ENCODE assay signal across 23 cellular contexts in the genomic region with DNA sequence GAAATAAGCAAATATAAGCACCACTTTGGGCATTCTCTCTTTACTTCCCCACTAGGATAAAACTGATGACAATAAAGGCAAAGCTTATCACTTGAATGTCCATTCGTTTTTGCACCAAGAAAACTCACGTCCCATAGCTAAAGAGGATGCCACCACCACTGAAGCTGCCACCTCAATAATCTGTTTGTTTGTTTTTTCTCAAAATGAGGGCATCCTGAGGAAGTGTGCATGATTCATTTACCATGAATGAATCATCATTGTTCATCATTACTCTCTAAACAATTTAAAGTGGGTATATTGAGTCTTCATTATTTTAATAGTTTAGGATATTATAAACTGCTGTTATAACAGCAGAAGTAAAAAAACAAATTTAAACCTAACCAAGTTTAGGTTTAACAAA.
A peak's percentile ranks its signal among the peaks of the same experiment; 100 is the strongest.
DNase-seq lines count a peak whose midpoint lies in the region; ATAC-seq, FAIRE-seq and TF ChIP-seq lines count a peak whose summit lies in the region.
"Had no signal": no experiment of that assay in that cellular context is flagged by ENCODE, and none has a peak within 500 bp of the region (broad histone marks: within the 10 kb centered on the region; RNA-seq: fewer than 3 reads in every experiment).

No MANE protein-coding gene starts in this region.

- in situ Hi-C loops in HepG2 (cut with HindIII; ENCODE audit: extremely low pct_ligation_motif_present, low pct_unique_long_range_greater_than_20kb), result no loop called here

- intact Hi-C loops in HepG2 (cut with micrococcal nuclease; ENCODE audit: unreplicated experiment), result no loop called here
- intact Hi-C loops in right lobe of liver (cut with DNase I), result no loop called here
- intact Hi-C loops in OCI-LY7 (cut with micrococcal nuclease; ENCODE audit: unreplicated experiment), result no loop called here

- POLR2A ChIA-PET in HepG2 (lab: Yijun Ruan, JAX) (no interaction called here), OCI-LY7 (lab: Charles Lee) (interaction anchor here (1.0 kb wide), 1 partner anchor 23 kb away, joined by 4 read pairs; no protein-coding TSS in a partner anchor)

- no peaks in the 10 kb centered on the region for H3K9me3 Mint-ChIP-seq in activated naive CD8-positive, alpha-beta T cell treated with anti-CD3 and anti-CD28 coated beads, Interleukin-2, amount 50 U/mL, for 24 hours
- H3K9me3 Mint-ChIP-seq: activated T-helper 1 cell treated with anti-CD3 and anti-CD28 coated beads, Interleukin-12 subunit alpha, Interleukin-12 subunit beta, Interleukin-2, Interleukin-4 antibody, amounts not matched to agents 30 ng/mL and 10 ng/mL and 1 ng/mL, durations not matched to agents 14 hours and 24 hours and 36 hours; effector memory CD8-positive, alpha-beta T cell; T-helper 1 cell treated with Interleukin-12 subunit alpha and Interleukin-12 subunit beta and Interleukin-4 antibody, amounts not matched to agents 30 μg/mL and 1 μg/mL, for 36 hours had no signal

- H3K4me1 Mint-ChIP-seq in activated naive CD8-positive, alpha-beta T cell treated with anti-CD3 and anti-CD28 coated beads, Interleukin-2, amount 50 U/mL, for 24 hours, result no peaks in the 10 kb centered on the region
- H3K4me1 Mint-ChIP-seq: natural killer cell had no signal

- no peaks in the 10 kb centered on the region for H3K27me3 ChIP-seq in HepG2 (ENCODE audit: control insufficient read depth in 1 of 2, insufficient read depth in 2 of 2, low read length in 2 of 2)
- no peaks in the 10 kb centered on the region for H3K27me3 ChIP-seq in right lobe of liver
- no peaks in the 10 kb centered on the region for H3K27me3 ChIP-seq in SJSA1 (replicated peaks)
- no peaks in the 10 kb centered on the region for H3K27me3 ChIP-seq in foreskin keratinocyte
- H3K27me3 ChIP-seq: BLaER1 treated with 17β-estradiol and CSF1 and Interleukin-3, amounts not matched to agents 10 nM and 100 nM; esophagus squamous epithelium; SJCRH30; transverse colon had no signal

- TF ChIP-seq RAD21 in HepG2 (CRISPR knock-in tag; IDR thresholded peaks at IDR 0.05), result no peak

- H3K36me3 ChIP-seq in HepG2 (replicated peaks in 1 of 2; ENCODE audit: control insufficient read depth in 1 of 2, insufficient read depth in 2 of 2, low read length in 2 of 2), result no peaks in the 10 kb centered on the region
- no peaks in the 10 kb centered on the region for H3K36me3 ChIP-seq in right lobe of liver
- peaks cover 8% of the 10 kb centered on the region for H3K36me3 ChIP-seq in SJSA1
- no peaks in the 10 kb centered on the region for H3K36me3 ChIP-seq in OCI-LY7 (ENCODE audit: insufficient read depth, low read length)
- H3K36me3 ChIP-seq: esophagus squamous epithelium, transverse colon had no signal

- no peaks in the 10 kb centered on the region for H4K20me1 ChIP-seq in HepG2 (ENCODE audit: insufficient read depth, low read length)
- no peaks in the 10 kb centered on the region for H4K20me1 ChIP-seq in OCI-LY7 (ENCODE audit: insufficient read depth, low read length)
- H4K20me1 ChIP-seq: BLaER1 treated with 17β-estradiol and CSF1 and Interleukin-3, amounts not matched to agents 10 nM and 100 nM had no signal

- no peak overlapping the region for H3K9ac ChIP-seq in HepG2 (ENCODE audit: insufficient read depth, low read depth, low read length)
- H3K9ac ChIP-seq: BLaER1 treated with 17β-estradiol and CSF1 and Interleukin-3, amounts not matched to agents 10 nM and 100 nM had no signal

- H3K27ac Mint-ChIP-seq in activated naive CD8-positive, alpha-beta T cell treated with anti-CD3 and anti-CD28 coated beads, Interleukin-2, amount 50 U/mL, for 24 hours, result no peak overlapping the region
- H3K27ac Mint-ChIP-seq: activated naive CD4-positive, alpha-beta T cell treated with anti-CD3 and anti-CD28 coated beads, Interleukin-2, amount 50 U/mL, for 72 hours; activated T-helper 1 cell treated with anti-CD3 and anti-CD28 coated beads, Interleukin-12 subunit alpha, Interleukin-12 subunit beta, Interleukin-2, Interleukin-4 antibody, amounts not matched to agents 30 ng/mL and 10 ng/mL and 1 ng/mL, durations not matched to agents 14 hours and 24 hours and 36 hours; natural killer cell; T-helper 1 cell treated with Interleukin-12 subunit alpha and Interleukin-12 subunit beta and Interleukin-4 antibody, amounts not matched to agents 30 μg/mL and 1 μg/mL, for 36 hours had no signal

- no peak for TF ChIP-seq POLR2A in HepG2 (IDR thresholded peaks at IDR 0.05; ENCODE audit: insufficient read depth in 1 of 2, low read depth in 2 of 2, low read length in 2 of 2)
- TF ChIP-seq POLR2A in right lobe of liver (IDR thresholded peaks at IDR 0.05), result no peak

- H3K9me3 ChIP-seq in HepG2 (ENCODE audit: low read length), result peaks cover 5% of the 10 kb centered on the region; the same call in 1 of the 2 replicates
- no peaks in the 10 kb centered on the region for H3K9me3 ChIP-seq in right lobe of liver
- 0 out of 2 replicates have a peak, but pooled peaks cover 2% of the 10 kb centered on the region for H3K9me3 ChIP-seq in SJSA1 (replicated peaks)
- no peaks in the 10 kb centered on the region for H3K9me3 ChIP-seq in OCI-LY7 (ENCODE audit: low read length)
- H3K9me3 ChIP-seq: esophagus squamous epithelium, SJCRH30, transverse colon had no signal

- WGBS in HepG2 (ENCODE audit: low lambda C conversion rate), result 2% methylated on average over 2 of the region's 2 CpGs
- 42% methylated on average over 2 of the region's 2 CpGs for whole genome bisulfite sequencing in right lobe of liver (ENCODE audit: insufficient coverage, low coverage, low lambda C conversion rate, missing lambda C conversion rate)

- H3K36me3 Mint-ChIP-seq in activated naive CD8-positive, alpha-beta T cell treated with anti-CD3 and anti-CD28 coated beads, Interleukin-2, amount 50 U/mL, for 24 hours (ENCODE audit: low read depth), result no peaks in the 10 kb centered on the region
- H3K36me3 Mint-ChIP-seq: activated naive CD4-positive, alpha-beta T cell treated with anti-CD3 and anti-CD28 coated beads, Interleukin-2, amount 50 U/mL, for 72 hours; natural killer cell had no signal

- H2AFZ ChIP-seq in HepG2 (ENCODE audit: low read length), result no peak overlapping the region
- H2AFZ ChIP-seq in OCI-LY7 (ENCODE audit: low read length), result no peak overlapping the region

- no peak overlapping the region for H3K4me2 ChIP-seq in HepG2 (ENCODE audit: low read depth, low read length)
- H3K4me2 ChIP-seq in OCI-LY7 (ENCODE audit: low read length), result no peak overlapping the region

- H3K9me2 ChIP-seq in OCI-LY7 (ENCODE audit: insufficient read depth, low read length), result no peaks in the 10 kb centered on the region

- H3K27ac ChIP-seq in HepG2 (ENCODE audit: extremely low read length, insufficient read depth, low read length) (no peak overlapping the region), right lobe of liver (no peak overlapping the region), SJSA1 (peak overlapping the region; percentile 10; the same call in 1 of the 2 replicates), foreskin keratinocyte (no peak overlapping the region), OCI-LY7 (ENCODE audit: low read depth, low read length, poor library complexity, severe bottlenecking) (no peak overlapping the region)
- H3K27ac ChIP-seq: BLaER1 treated with 17β-estradiol and CSF1 and Interleukin-3, amounts not matched to agents 10 nM and 100 nM; esophagus squamous epithelium; SJCRH30; transverse colon had no signal

- no peak for TF ChIP-seq EP300 in HepG2 (IDR thresholded peaks at IDR 0.05; ENCODE audit: low read depth in 2 of 2, low read length in 2 of 2)
- no peak for TF ChIP-seq EP300 in HepG2 (CRISPR knock-in tag; IDR thresholded peaks at IDR 0.05; ENCODE audit: borderline replicate concordance)

- DNase-seq in HepG2 (ENCODE audit: low spot score) (no peak), right lobe of liver (no peak), SJSA1 (ENCODE audit: low read depth in 1 of 2, low spot score in 2 of 2) (peak in 1 of 2 experiments; percentile 59), foreskin keratinocyte (no peak), H4 (ENCODE audit: low spot score) (no peak), OCI-LY7 (ENCODE audit: low spot score) (no peak), RPMI8226 (no peak)
- DNase-seq in activated naive CD8-positive, alpha-beta T cell treated with anti-CD3 and anti-CD28 coated beads, Interleukin-2, amount 50 U/mL, for 24 hours, result no peak
- DNase-seq: activated CD4-positive, alpha-beta T cell treated with anti-CD3 and anti-CD28 coated beads, Interleukin-2, amount 50 U/mL, for 1 hour; effector memory CD8-positive, alpha-beta T cell; esophagus squamous epithelium; H7; natural killer cell; NCI-H526 treated with DMSO at 0.1 percent for 48 hours; retina; transverse colon had no signal

- no peaks in the 10 kb centered on the region for H3K27me3 Mint-ChIP-seq in activated naive CD8-positive, alpha-beta T cell treated with anti-CD3 and anti-CD28 coated beads, Interleukin-2, amount 50 U/mL, for 24 hours

- H3K4me3 Mint-ChIP-seq in activated naive CD8-positive, alpha-beta T cell treated with anti-CD3 and anti-CD28 coated beads, Interleukin-2, amount 50 U/mL, for 24 hours, result no peak overlapping the region
- H3K4me3 Mint-ChIP-seq: activated T-helper 1 cell treated with anti-CD3 and anti-CD28 coated beads, Interleukin-12 subunit alpha, Interleukin-12 subunit beta, Interleukin-2, Interleukin-4 antibody, amounts not matched to agents 30 ng/mL and 10 ng/mL and 1 ng/mL, durations not matched to agents 14 hours and 24 hours and 36 hours; mesothelial cell of epicardium; natural killer cell; T-helper 1 cell treated with Interleukin-12 subunit alpha and Interleukin-12 subunit beta and Interleukin-4 antibody, amounts not matched to agents 30 μg/mL and 1 μg/mL, for 36 hours had no signal

- no peak for FAIRE-seq in HepG2 (lab: Jason Lieb, UNC)
- FAIRE-seq: K562 had no signal

- H3K79me2 ChIP-seq in HepG2 (ENCODE audit: insufficient read depth, low read length) (no peaks in the 10 kb centered on the region), OCI-LY7 (ENCODE audit: insufficient read depth, low read depth, low read length) (no peaks in the 10 kb centered on the region)

- no peaks in the 10 kb centered on the region for H3K4me1 ChIP-seq in HepG2 (ENCODE audit: insufficient read depth, low read length)
- H3K4me1 ChIP-seq in right lobe of liver, result no peaks in the 10 kb centered on the region
- H3K4me1 ChIP-seq in SJSA1 (replicated peaks), result peaks cover 51% of the 10 kb centered on the region
- H3K4me1 ChIP-seq in foreskin keratinocyte, result peaks cover 45% of the 10 kb centered on the region
- no peaks in the 10 kb centered on the region for H3K4me1 ChIP-seq in OCI-LY7 (ENCODE audit: insufficient read depth, low read length, poor library complexity, severe bottlenecking)
- H3K4me1 ChIP-seq: transverse colon had no signal

- CTCF ChIA-PET in HepG2 (lab: Yijun Ruan, JAX; ENCODE audit: low intra/inter-chr PET ratio, low total read pairs) (no interaction called here), OCI-LY7 (lab: Charles Lee; ENCODE audit: unreplicated experiment) (no interaction called here)

- ATAC-seq in HepG2, result no peak
- ATAC-seq in right lobe of liver, result no peak
- peak; percentile 55 for ATAC-seq in foreskin keratinocyte
- no peak for ATAC-seq in activated naive CD8-positive, alpha-beta T cell treated with anti-CD3 and anti-CD28 coated beads, Interleukin-2, amount 50 U/mL, for 24 hours
- ATAC-seq: effector memory CD8-positive, alpha-beta T cell; K562; natural killer cell had no signal

- H3K4me3 ChIP-seq in HepG2 (replicated peaks in 1 of 3; ENCODE audit: insufficient read depth in 1 of 3, low read depth in 2 of 3, low read length in 3 of 3) (no peak overlapping the region), right lobe of liver (no peak overlapping the region), SJSA1 (no peak overlapping the region), OCI-LY7 (ENCODE audit: low read depth, low read length, poor library complexity, severe bottlenecking) (no peak overlapping the region)
- H3K4me3 ChIP-seq: BLaER1 treated with 17β-estradiol and CSF1 and Interleukin-3, amounts not matched to agents 10 nM and 100 nM; esophagus squamous epithelium; K562; SJCRH30; transverse colon had no signal

- no TSS peak for BruUV-seq in HepG2 (replicated peaks; lab: Mats Ljungman, UMichigan)
- BruUV-seq in OCI-LY7 (replicated peaks; lab: Mats Ljungman, UMichigan), result no TSS peak

- no peak for TF ChIP-seq CTCF in HepG2 (CRISPR knock-in tag; IDR thresholded peaks at IDR 0.05)
- no peak for TF ChIP-seq CTCF in right lobe of liver (IDR thresholded peaks at IDR 0.05)
- no peak for TF ChIP-seq CTCF in foreskin keratinocyte (conservative IDR thresholded peaks at IDR 0.05)
- no peak for TF ChIP-seq CTCF in OCI-LY7 (conservative IDR thresholded peaks at IDR 0.05; ENCODE audit: low read length)
